ENCODE assay signal across 19 cellular contexts in the genomic region with DNA sequence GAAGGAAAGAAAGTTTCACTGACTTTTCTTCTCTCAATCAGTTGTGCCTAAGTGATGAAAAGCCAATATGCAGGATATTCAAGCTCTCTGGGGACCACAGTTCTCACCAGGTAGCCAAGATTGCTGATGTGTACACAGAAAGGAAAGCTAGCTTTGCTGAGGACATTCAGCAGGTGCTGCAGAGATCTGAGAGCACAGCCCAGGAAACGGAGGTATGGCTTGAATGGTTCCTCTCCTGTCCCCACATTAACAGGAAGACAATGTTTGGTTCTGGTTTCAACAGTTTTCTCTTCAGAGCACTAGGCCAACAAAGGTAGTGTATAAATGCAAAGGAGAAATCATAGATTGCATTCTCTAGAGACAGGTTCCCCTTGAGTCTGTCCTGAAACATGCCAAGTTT.
DNase-seq lines count a peak whose midpoint lies in the region; ATAC-seq, FAIRE-seq and TF ChIP-seq lines count a peak whose summit lies in the region.
"Had no signal": no experiment of that assay in that cellular context is flagged by ENCODE, and none has a peak within 500 bp of the region (broad histone marks: within the 10 kb centered on the region; RNA-seq: fewer than 3 reads in every experiment).

No MANE protein-coding gene starts in this region.

- H3K27ac ChIP-seq in CD8-positive, alpha-beta T cell (ENCODE audit: low read depth, low read length) = no peak overlapping the region
- H3K27ac ChIP-seq: SJSA1, testis had no signal

- H3K4me1 ChIP-seq in CD8-positive, alpha-beta T cell (ENCODE audit: insufficient read depth, low read length) = peaks cover 36% of the 10 kb centered on the region

- no peak for TF ChIP-seq POLR2A in lower leg skin (IDR thresholded peaks at IDR 0.05)

- CTCF ChIA-PET in CD8-positive, alpha-beta T cell (lab: Charles Lee) = interaction anchor here (0.9 to 1.4 kb wide), 2 partner anchors 17 to 59 kb away, joined by 3 to 4 read pairs; no protein-coding TSS in a partner anchor

- no peaks in the 10 kb centered on the region for H3K9me3 Mint-ChIP-seq in CD8-positive, alpha-beta T cell
- H3K9me3 Mint-ChIP-seq: endodermal cell had no signal

- H3K4me1 Mint-ChIP-seq in CD8-positive, alpha-beta T cell (ENCODE audit: low read depth) = peaks cover 30% of the 10 kb centered on the region

- POLR2A ChIA-PET in CD8-positive, alpha-beta T cell (lab: Charles Lee) = interaction anchor here (2.2 kb wide), 1 partner anchor 12 kb away, joined by 8 read pairs; no protein-coding TSS in a partner anchor

- DNase-seq in CD8-positive, alpha-beta T cell = peak in 1 of 7 experiments; percentile 53
- peak; percentile 25 for DNase-seq in GM19238 (ENCODE audit: insufficient read length, low spot score)
- DNase-seq in islet precursor cell = no peak
- DNase-seq in lower leg skin (ENCODE audit: low spot score in 2 of 2) = no peak
- no peak for DNase-seq in urothelium cell line (ENCODE audit: low spot score)
- no peak for DNase-seq in RPMI8226
- DNase-seq: activated CD4-positive, alpha-beta T cell treated with anti-CD3 and anti-CD28 coated beads for 1 hour; amygdala; endodermal cell; H7; left cardiac atrium; NCI-H187; NCI-H446 treated with DMSO at 0.1 percent for 48 hours; stimulated activated CD4-positive, alpha-beta T cell treated with anti-CD3 and anti-CD28 coated beads, Interleukin-1b, Interleukin-23, amount 100 ng/mL, for 48 hours; testis had no signal

- WGBS in lower leg skin, 2 donors = 68 to 89% methylated on average over 1 of the region's 1 CpG

- peaks cover 2% of the 10 kb centered on the region for H3K36me3 Mint-ChIP-seq in CD8-positive, alpha-beta T cell

- H3K27ac Mint-ChIP-seq in CD8-positive, alpha-beta T cell = peak overlapping the region; percentile 91
- H3K27ac Mint-ChIP-seq: endodermal cell had no signal

- H3K27me3 ChIP-seq in CD8-positive, alpha-beta T cell (ENCODE audit: insufficient read depth, low read length) = no peaks in the 10 kb centered on the region
- H3K27me3 ChIP-seq: SJSA1, testis had no signal

- no peak overlapping the region for H3K4me3 ChIP-seq in CD8-positive, alpha-beta T cell (ENCODE audit: low read depth, low read length)
- H3K4me3 ChIP-seq in lower leg skin (ENCODE audit: low read depth, poor library complexity, severe bottlenecking) = no peak overlapping the region
- H3K4me3 ChIP-seq: SJSA1, testis had no signal

- FAIRE-seq in urothelium cell line (lab: Jason Lieb, UNC) = no peak

- no peak for TF ChIP-seq CTCF in CD8-positive, alpha-beta T cell (IDR thresholded peaks at IDR 0.05)
- no peak for TF ChIP-seq CTCF in lower leg skin (IDR thresholded peaks at IDR 0.05)

- intact Hi-C loops in CD8-positive, alpha-beta T cell (cut with DNase I, micrococcal nuclease) = no loop called here
- intact Hi-C loops in lower leg skin (cut with DNase I; ENCODE audit: low total_unique reads) = no loop called here

- H3K36me3 ChIP-seq in CD8-positive, alpha-beta T cell (ENCODE audit: insufficient read depth, low read length) = no peaks in the 10 kb centered on the region
- H3K36me3 ChIP-seq: SJSA1 had no signal

- H3K9me3 ChIP-seq in CD8-positive, alpha-beta T cell (ENCODE audit: low read length) = no peaks in the 10 kb centered on the region
- H3K9me3 ChIP-seq: SJSA1, testis had no signal

- ATAC-seq in CD8-positive, alpha-beta T cell = peak; percentile 62
- peak; percentile 66 for ATAC-seq in HG03354 (IDR thresholded peaks at IDR 0.05; ENCODE audit: poor library complexity, severe bottlenecking, unreplicated experiment)
- peak; percentile 35 for ATAC-seq in esophagus mucosa
- ATAC-seq: left cardiac atrium, sciatic nerve had no signal

- H3K4me3 Mint-ChIP-seq in CD8-positive, alpha-beta T cell = peak overlapping the region; percentile 60
- H3K4me3 Mint-ChIP-seq: endodermal cell had no signal

- no peaks in the 10 kb centered on the region for H3K27me3 Mint-ChIP-seq in CD8-positive, alpha-beta T cell (ENCODE audit: low read depth)
